In genomic region chr2:147659051-147659450, GRCh38 we compare ENCODE assay signal across 17 cellular contexts.
DNase-seq lines count a peak whose midpoint lies in the region; ATAC-seq, FAIRE-seq and TF ChIP-seq lines count a peak whose summit lies in the region.
"Had no signal": no experiment of that assay in that cellular context is flagged by ENCODE, and none has a peak within 500 bp of the region (broad histone marks: within the 10 kb centered on the region; RNA-seq: fewer than 3 reads in every experiment).

No MANE protein-coding gene starts in this region.

- H3K4me1 ChIP-seq in IMR-90 (ENCODE audit: control insufficient read depth, insufficient read depth, low read length): peaks cover 6% of the 10 kb centered on the region; the same call in 1 of the 2 replicates
- H3K4me1 ChIP-seq in osteoblast (ENCODE audit: insufficient read depth, low read length): no peaks in the 10 kb centered on the region

- peak overlapping the region; percentile 99; the same call in 1 of the 2 replicates for H3K27ac ChIP-seq in IMR-90 (ENCODE audit: insufficient read depth, low read length)
- no peak overlapping the region for H3K27ac ChIP-seq in osteoblast (ENCODE audit: low read depth, low read length)

- peak overlapping the region; percentile 77; the same call in 1 of the 2 replicates for H4K5ac ChIP-seq in IMR-90 (ENCODE audit: low read depth, low read length)

- H4K91ac ChIP-seq in IMR-90 (ENCODE audit: insufficient read depth, low read depth, low read length): no peak overlapping the region

- H3K79me2 ChIP-seq in osteoblast (ENCODE audit: insufficient read depth, low read length): no peaks in the 10 kb centered on the region

- H3K27me3 ChIP-seq in IMR-90 (ENCODE audit: control insufficient read depth, insufficient read depth, low read length) (no peaks in the 10 kb centered on the region), osteoblast (ENCODE audit: insufficient read depth, low read length) (no peaks in the 10 kb centered on the region)

- TF ChIP-seq POLR2A in GM12891 (IDR thresholded peaks at IDR 0.05; ENCODE audit: low read depth, low read length) (no peak), IMR-90 (IDR thresholded peaks at IDR 0.05; ENCODE audit: low read depth, low read length) (no peak)

- no peak overlapping the region for H2BK20ac ChIP-seq in IMR-90 (ENCODE audit: low read depth, low read length)

- ATAC-seq in IMR-90 (ENCODE audit: low read depth): peak; percentile 87
- peak; percentile 43 to 46 for ATAC-seq in stimulated activated naive B cell treated with anti-CD40 and anti-IgM and Interleukin-4, amounts not matched to agents 10 μg/mL and 1 μg/mL and 100 μg/mL, for 72 hours (replicated peaks)

- TF ChIP-seq RAD21 in IMR-90 (IDR thresholded peaks at IDR 0.05; ENCODE audit: low read length): no peak

- H2BK120ac ChIP-seq in IMR-90 (ENCODE audit: low read depth, low read length): no peak overlapping the region

- H2BK5ac ChIP-seq in IMR-90 (ENCODE audit: low read depth, low read length, poor library complexity, severe bottlenecking): no peak overlapping the region

- no peak overlapping the region for H3K4me3 Mint-ChIP-seq in stimulated activated naive B cell treated with anti-CD40 and anti-IgM and Interleukin-4, amounts not matched to agents 10 μg/mL and 1 μg/mL and 100 μg/mL, for 72 hours
- H3K4me3 Mint-ChIP-seq: B cell had no signal

- H3K36me3 Mint-ChIP-seq in stimulated activated naive B cell treated with anti-CD40 and anti-IgM and Interleukin-4, amounts not matched to agents 10 μg/mL and 1 μg/mL and 100 μg/mL, for 72 hours: no peaks in the 10 kb centered on the region

- in situ Hi-C loops in IMR-90 (cut with MboI; ENCODE audit: low sequenced_read_pairs): no loop called here

- H2AK5ac ChIP-seq in IMR-90 (ENCODE audit: low read depth, low read length): no peak overlapping the region

- H3K9me1 ChIP-seq in IMR-90 (ENCODE audit: insufficient read depth, low read length): no peaks in the 10 kb centered on the region

- dilution Hi-C loops in IMR-90 (cut with HindIII; ENCODE audit: low sequenced_read_pairs, unreplicated experiment): no loop called here

- H3K4me1 Mint-ChIP-seq in stimulated activated naive B cell treated with anti-CD40 and anti-IgM and Interleukin-4, amounts not matched to agents 10 μg/mL and 1 μg/mL and 100 μg/mL, for 72 hours: no peaks in the 10 kb centered on the region

- intact Hi-C loops in IMR-90 (cut with micrococcal nuclease): no loop called here

- no peak overlapping the region for H2AK9ac ChIP-seq in IMR-90 (replicated peaks; ENCODE audit: low read depth, low read length, poor library complexity)

- H4K20me1 ChIP-seq in IMR-90 (ENCODE audit: insufficient read depth, low read length): no peaks in the 10 kb centered on the region
- H4K20me1 ChIP-seq in osteoblast (ENCODE audit: insufficient read depth, low read length): no peaks in the 10 kb centered on the region

- H3K27ac Mint-ChIP-seq in stimulated activated naive B cell treated with anti-CD40 and anti-IgM and Interleukin-4, amounts not matched to agents 10 μg/mL and 1 μg/mL and 100 μg/mL, for 72 hours: no peak overlapping the region
- H3K27ac Mint-ChIP-seq: B cell had no signal

- H2BK15ac ChIP-seq in IMR-90 (ENCODE audit: low read depth, low read length): no peak overlapping the region

- no peak overlapping the region for H3K14ac ChIP-seq in IMR-90 (replicated peaks; ENCODE audit: low read depth, low read length)

- no TSS peak for BruUV-seq in IMR-90 (replicated peaks; lab: Mats Ljungman, UMichigan)

- no peak overlapping the region; the same call in 1 of the 2 replicates for H3K9ac ChIP-seq in IMR-90 (ENCODE audit: low read depth, low read length)
- H3K9ac ChIP-seq: SK-N-SH had no signal

- H3K18ac ChIP-seq in IMR-90 (ENCODE audit: low read depth, low read length): peak overlapping the region; percentile 70; the same call in 1 of the 2 replicates

- no peak overlapping the region for H3K4ac ChIP-seq in IMR-90 (ENCODE audit: low read depth, low read length)

- H3K36me3 ChIP-seq in IMR-90 (ENCODE audit: control insufficient read depth, insufficient read depth, low read length) (no peaks in the 10 kb centered on the region), osteoblast (ENCODE audit: insufficient read depth, low read length) (no peaks in the 10 kb centered on the region)

- H3K9me3 ChIP-seq in IMR-90 (ENCODE audit: control insufficient read depth, insufficient read depth, low read length): peaks cover 3% of the 10 kb centered on the region; the same call in 1 of the 2 replicates
- no peaks in the 10 kb centered on the region for H3K9me3 ChIP-seq in osteoblast (ENCODE audit: low read depth, low read length)
- H3K9me3 ChIP-seq: SK-N-SH had no signal

- H3K56ac ChIP-seq in IMR-90 (ENCODE audit: extremely low read depth, insufficient read depth, low read length): no peak overlapping the region

- no peak for FAIRE-seq in GM12891 (lab: Jason Lieb, UNC)

- H3K9me3 Mint-ChIP-seq in stimulated activated naive B cell treated with anti-CD40 and anti-IgM and Interleukin-4, amounts not matched to agents 10 μg/mL and 1 μg/mL and 100 μg/mL, for 72 hours: no peaks in the 10 kb centered on the region

- TF ChIP-seq CTCF in IMR-90 (conservative IDR thresholded peaks at IDR 0.05; ENCODE audit: low read depth, low read length) (no peak), osteoblast (IDR thresholded peaks at IDR 0.05; ENCODE audit: extremely low read depth, low read depth, low read length) (no peak)

- no peaks in the 10 kb centered on the region for H3K27me3 Mint-ChIP-seq in stimulated activated naive B cell treated with anti-CD40 and anti-IgM and Interleukin-4, amounts not matched to agents 10 μg/mL and 1 μg/mL and 100 μg/mL, for 72 hours
- H3K27me3 Mint-ChIP-seq: B cell; CD4-positive, alpha-beta memory T cell had no signal

- CTCF ChIA-PET in IMR-90 (lab: Yijun Ruan, JAX): no interaction called here

- no peak overlapping the region; the same call in 1 of the 2 replicates for H3K4me2 ChIP-seq in IMR-90 (ENCODE audit: low read depth, low read length)
- no peak overlapping the region for H3K4me2 ChIP-seq in osteoblast (ENCODE audit: insufficient read depth, low read length)
- H3K4me2 ChIP-seq: SK-N-SH had no signal

- DNase-seq in GM12891 (ENCODE audit: insufficient read length, low spot score) (no peak), IMR-90 (peak; percentile 58), astrocyte of the hippocampus (ENCODE audit: low read depth, low spot score) (peak; percentile 15), NCI-H1436 treated with DMSO at 0.1 percent for 48 hours (lab: John Stamatoyannopoulos, UW) (no peak), RKO (ENCODE audit: low spot score) (no peak), osteoblast (ENCODE audit: insufficient read length, low spot score, missing footprints) (no peak)
- no peak for DNase-seq in stimulated activated naive B cell treated with anti-CD40 and anti-IgM and Interleukin-4, amounts not matched to agents 10 μg/mL and 1 μg/mL and 100 μg/mL, for 72 hours
- DNase-seq: CD4-positive, alpha-beta memory T cell; GOT3; Kasumi-1; NCI-H146; NCI-H446; NCI-H748 treated with DMSO at 0.1 percent for 48 hours; Right ventricle myocardium superior; SK-N-SH; T-helper 1 cell had no signal

- WGBS in IMR-90 (ENCODE audit: extremely low coverage in 2 of 2, insufficient read length in 1 of 2), 2 experiments: 17% methylated on average over 1 of the region's 1 CpG; no CpG with 5 or more reads in 1 of the 2 experiments

- no peak overlapping the region for H3K23ac ChIP-seq in IMR-90 (ENCODE audit: low read depth, low read length)

- no peak overlapping the region for H4K8ac ChIP-seq in IMR-90 (ENCODE audit: low read depth in 2 of 2, low read length in 2 of 2)

- H3K79me1 ChIP-seq in IMR-90 (ENCODE audit: low read depth in 1 of 2, low read length in 2 of 2): no peaks in the 10 kb centered on the region

- no peak overlapping the region for H2AFZ ChIP-seq in IMR-90 (replicated peaks; ENCODE audit: low read length, poor library complexity)
- H2AFZ ChIP-seq in osteoblast (ENCODE audit: low read length): no peak overlapping the region

- POLR2A ChIA-PET in IMR-90 (lab: Charles Lee; ENCODE audit: unreplicated experiment): no interaction called here

- H3K4me3 ChIP-seq in IMR-90 (ENCODE audit: insufficient read depth, low read depth, low read length) (no peak overlapping the region), osteoblast (ENCODE audit: insufficient read depth, low read length) (no peak overlapping the region)

TF ChIP-seq in GM12891, 5 proteins besides CTCF, POLR2A, EP300 and RAD21:
- TF ChIP-seq PAX5 (IDR thresholded peaks at IDR 0.05; ENCODE audit: insufficient read depth, low read length, severe bottlenecking): no peak
- peak; percentile 46; the same call in 1 of the 2 replicates for TF ChIP-seq SPI1 (IDR thresholded peaks at IDR 0.05; ENCODE audit: low read depth, low read length)

TF ChIP-seq in IMR-90, 13 proteins besides CTCF, POLR2A, EP300 and RAD21 (continues in another document):
- TF ChIP-seq RFX5 (IDR thresholded peaks at IDR 0.05; ENCODE audit: low read depth, low read length) (no peak), MXI1 (IDR thresholded peaks at IDR 0.05; ENCODE audit: borderline replicate concordance, low read depth, low read length) (no peak), FOS (IDR thresholded peaks at IDR 0.05; ENCODE audit: low read depth, low read length) (no peak), RCOR1 (IDR thresholded peaks at IDR 0.05; ENCODE audit: insufficient replicate concordance, low read length) (no peak), BHLHE40 (IDR thresholded peaks at IDR 0.05; ENCODE audit: low read depth, low read length) (no peak), NFE2L2 (IDR thresholded peaks at IDR 0.05; ENCODE audit: low read depth, low read length) (no peak), CHD1 (IDR thresholded peaks at IDR 0.05; ENCODE audit: low read depth, low read length) (no peak), MAFK (IDR thresholded peaks at IDR 0.05; ENCODE audit: low read depth, low read length) (no peak), SMC3 (IDR thresholded peaks at IDR 0.05; ENCODE audit: low read depth, low read length) (no peak), ELK1 (IDR thresholded peaks at IDR 0.05; ENCODE audit: borderline replicate concordance, low read depth, low read length) (no peak), CEBPB (IDR thresholded peaks at IDR 0.05; ENCODE audit: low read depth, low read length) (no peak)

Comparison
In these comparisons a context has a peak if more than half of its experiments do, and no peak if none do; other contexts are left out.
1. DNase-seq: peak in IMR-90 (single experiment) and astrocyte of the hippocampus (single experiment); none in GM12891 (single experiment), stimulated activated naive B cell treated with anti-CD40 and anti-IgM and Interleukin-4, amounts not matched to agents 10 μg/mL and 1 μg/mL and 100 μg/mL, for 72 hours (single experiment), NCI-H1436 treated with DMSO at 0.1 percent for 48 hours (single experiment), RKO (single experiment) and osteoblast (single experiment).